ENCODE assay signal across 1 cellular context in genomic region chr2:216549926-216550690, GRCh38.
TF ChIP-seq lines count a peak whose summit lies in the region.

No MANE protein-coding gene starts in this region.

TF ChIP-seq in HepG2, 621 proteins besides CTCF, POLR2A, EP300 and RAD21:
- no peak for TF ChIP-seq TRAFD1 (CRISPR knock-in tag; IDR thresholded peaks at IDR 0.05; ENCODE audit: borderline replicate concordance)
- TF ChIP-seq, protein P1, sequence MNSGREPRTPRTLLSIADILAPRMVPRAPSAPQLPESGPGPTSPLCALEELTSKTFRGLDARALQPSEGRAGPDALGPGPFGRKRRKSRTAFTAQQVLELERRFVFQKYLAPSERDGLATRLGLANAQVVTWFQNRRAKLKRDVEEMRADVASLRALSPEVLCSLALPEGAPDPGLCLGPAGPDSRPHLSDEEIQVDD (CRISPR knock-in tag; IDR thresholded peaks at IDR 0.05; ENCODE audit: borderline replicate concordance): 0 out of 2 replicates have a peak, but pooled peaks have one; percentile 31
